In genomic region chr3:48661501-48662139, GRCh38 we compare ENCODE assay signal across 1 cellular context.
A peak's percentile ranks its signal among the peaks of the same experiment; 100 is the strongest.
TF ChIP-seq lines count a peak whose summit lies in the region.

No MANE protein-coding gene starts in this region.

TF ChIP-seq in HepG2, 621 proteins besides CTCF, POLR2A, EP300 and RAD21 (continued from another document and continues in another):
- peak; percentile 97 for TF ChIP-seq RERE (CRISPR knock-in tag; IDR thresholded peaks at IDR 0.05; ENCODE audit: low read depth)
- peak; percentile 100 for TF ChIP-seq ZBTB7B (CRISPR knock-in tag; IDR thresholded peaks at IDR 0.05)
- peak; percentile 99 for TF ChIP-seq HMG20B (CRISPR knock-in tag; conservative IDR thresholded peaks at IDR 0.05)
- TF ChIP-seq KLF11 (CRISPR knock-in tag; IDR thresholded peaks at IDR 0.05), result peak; percentile 100
- peak; percentile 100 for TF ChIP-seq ZBTB49 (CRISPR knock-in tag; IDR thresholded peaks at IDR 0.05; ENCODE audit: borderline replicate concordance)
- peak; percentile 100 for TF ChIP-seq ZFP82 (CRISPR knock-in tag; IDR thresholded peaks at IDR 0.05; ENCODE audit: borderline replicate concordance)
- TF ChIP-seq ZNF33A (CRISPR knock-in tag; IDR thresholded peaks at IDR 0.05; ENCODE audit: borderline replicate concordance), result peak; percentile 100
- TF ChIP-seq ATRX (CRISPR knock-in tag; IDR thresholded peaks at IDR 0.05; ENCODE audit: borderline replicate concordance), result peak; percentile 98
- peak; percentile 97 for TF ChIP-seq PATZ1 (CRISPR knock-in tag; IDR thresholded peaks at IDR 0.05)
- peak; percentile 100 for TF ChIP-seq ZFP36L1 (CRISPR knock-in tag; IDR thresholded peaks at IDR 0.05)
- TF ChIP-seq SP5 (CRISPR knock-in tag; IDR thresholded peaks at IDR 0.05; ENCODE audit: borderline replicate concordance, low read depth), result peak; percentile 86
- TF ChIP-seq SYNCRIP (IDR thresholded peaks at IDR 0.05; ENCODE audit: insufficient read depth, low read depth, low read length), result no peak
- peak; percentile 100 for TF ChIP-seq ZFP37 (CRISPR knock-in tag; IDR thresholded peaks at IDR 0.05; ENCODE audit: borderline replicate concordance)
- peak; percentile 59; the same call in 1 of the 2 replicates for TF ChIP-seq ZFX (CRISPR knock-in tag; IDR thresholded peaks at IDR 0.05; ENCODE audit: low read depth)
- TF ChIP-seq ZNF75D (CRISPR knock-in tag; IDR thresholded peaks at IDR 0.05; ENCODE audit: borderline replicate concordance), result peak; percentile 100
- peak; percentile 100 for TF ChIP-seq SAP130 (CRISPR knock-in tag; IDR thresholded peaks at IDR 0.05; ENCODE audit: low read depth)
- peak; percentile 99 for TF ChIP-seq SNAPC4 (CRISPR knock-in tag; IDR thresholded peaks at IDR 0.05)
- TF ChIP-seq U2AF1 (optimal IDR thresholded peaks at IDR 0.05; ENCODE audit: low read depth, low read length), result no peak
- peak; percentile 100 for TF ChIP-seq ZNF543 (CRISPR knock-in tag; IDR thresholded peaks at IDR 0.05)
- TF ChIP-seq ZNF232 (CRISPR knock-in tag; IDR thresholded peaks at IDR 0.05; ENCODE audit: borderline replicate concordance), result peak; percentile 100
- no peak for TF ChIP-seq GATA4 (IDR thresholded peaks at IDR 0.05; ENCODE audit: borderline replicate concordance, low read depth)
- TF ChIP-seq ZBTB38 (CRISPR knock-in tag; IDR thresholded peaks at IDR 0.05), result peak; percentile 100
- peak; percentile 99 for TF ChIP-seq IRF1 (CRISPR knock-in tag; IDR thresholded peaks at IDR 0.05; ENCODE audit: low read depth)
- TF ChIP-seq AKAP8 (CRISPR knock-in tag; IDR thresholded peaks at IDR 0.05), result peak; percentile 99
- TF ChIP-seq FOXO4 (CRISPR knock-in tag; conservative IDR thresholded peaks at IDR 0.05), result peak; percentile 100
- peak; percentile 99 for TF ChIP-seq REXO4 (CRISPR knock-in tag; IDR thresholded peaks at IDR 0.05; ENCODE audit: borderline replicate concordance)
- TF ChIP-seq ZNF513 (CRISPR knock-in tag; conservative IDR thresholded peaks at IDR 0.05), result no peak
- peak; percentile 100 for TF ChIP-seq TFE3 (CRISPR knock-in tag; IDR thresholded peaks at IDR 0.05)
- peak; percentile 100 for TF ChIP-seq ZFYVE20 (CRISPR knock-in tag; IDR thresholded peaks at IDR 0.05; ENCODE audit: borderline replicate concordance, low read depth)
- peak; percentile 99 for TF ChIP-seq FOXO1 (CRISPR knock-in tag; IDR thresholded peaks at IDR 0.05)
- peak; percentile 100; the same call in 1 of the 2 replicates for TF ChIP-seq E2F2 (CRISPR knock-in tag; IDR thresholded peaks at IDR 0.05; ENCODE audit: borderline replicate concordance)
- TF ChIP-seq KDM4B (CRISPR knock-in tag; IDR thresholded peaks at IDR 0.05), result peak; percentile 100
- peak; percentile 97 for TF ChIP-seq DDIT3 (CRISPR knock-in tag; IDR thresholded peaks at IDR 0.05)
- TF ChIP-seq TGIF2 (CRISPR knock-in tag; IDR thresholded peaks at IDR 0.05), result peak; percentile 100
